In genomic region chr12:29782821-29783772, GRCh38 we compare ENCODE assay signal across 8 cellular contexts. TPM values are rescaled to one million over a fixed set of nuclear protein-coding genes. Genes with fewer than 3 reads are reported as not detected.
DNase-seq lines count a peak whose midpoint lies in the region; ATAC-seq and TF ChIP-seq lines count a peak whose summit lies in the region.

No MANE protein-coding gene starts in this region.

- peak overlapping the region; percentile 95 for H3K4me2 ChIP-seq in mesendoderm (ENCODE audit: low read length)

- H3K23ac ChIP-seq in mesendoderm (ENCODE audit: low read length), result peak overlapping the region; percentile 50

- peak overlapping the region; percentile 89 for H3K56ac ChIP-seq in mesendoderm (ENCODE audit: low read length)

- DNase-seq in GM12865 (ENCODE audit: low read depth) (no peak), NCI-H524 (lab: John Stamatoyannopoulos, UW) (peak; percentile 30 to 50), mesendoderm (peak; percentile 67), tibial nerve (ENCODE audit: low spot score in 2 of 2) (peak; percentile 19 to 21)
- DNase-seq in activated CD4-positive, CD25-positive, alpha-beta regulatory T cell (lab: John Stamatoyannopoulos, UW), result no peak

- H4K5ac ChIP-seq in mesendoderm (ENCODE audit: low read length), result no peak overlapping the region

- no peaks in the 10 kb centered on the region; the same call in 1 of the 2 replicates for H3K9me3 ChIP-seq in HEK293 (ENCODE audit: control insufficient read depth, insufficient read depth, low read depth, low read length)
- H3K9me3 ChIP-seq in duodenal mucosa (ENCODE audit: control insufficient read depth in 1 of 2, low read length in 2 of 2), result no peaks in the 10 kb centered on the region
- peaks cover 0 to 5% (median 0%) of the 10 kb centered on the region in 4 donors for H3K9me3 ChIP-seq in tibial nerve

- ATAC-seq in HG02623 (IDR thresholded peaks at IDR 0.05; ENCODE audit: unreplicated experiment), result no peak

- no CpG with 5 or more reads among the region's 82 CpGs for WGBS in mesendoderm (ENCODE audit: extremely low coverage, insufficient coverage, low lambda C conversion rate)
- 1% methylated on average over 56 to 66 of the region's 82 CpGs for WGBS in tibial nerve, 2 donors

- POLR2A ChIA-PET in HEK293 (lab: Yijun Ruan, JAX), result interaction anchor here (0.5 to 0.9 kb wide), 3 partner anchors 20 to 1013 kb away, joined by 3 to 4 read pairs (median 3); no protein-coding TSS in a partner anchor

- TF ChIP-seq CTCF in GM12865 (IDR thresholded peaks at IDR 0.05; ENCODE audit: insufficient read depth, low read depth, low read length, missing control alignments) (no peak), HEK293 (tag by site-specific recombination; IDR thresholded peaks at IDR 0.05) (peak; percentile 27; the same call in 1 of the 2 replicates), tibial nerve (IDR thresholded peaks at IDR 0.05) (no peak)

- H3K4me1 ChIP-seq in HEK293 (ENCODE audit: control insufficient read depth, insufficient read depth, low read length) (peaks cover 4% of the 10 kb centered on the region), duodenal mucosa (ENCODE audit: control insufficient read depth in 1 of 2, insufficient read depth in 2 of 2, low read length in 2 of 2) (no peaks in the 10 kb centered on the region), mesendoderm (ENCODE audit: control insufficient read depth, low read depth, low read length) (no peaks in the 10 kb centered on the region), tibial nerve (peaks cover 0 to 35% (median 1%) of the 10 kb centered on the region in 4 donors)

- H4K8ac ChIP-seq in mesendoderm (ENCODE audit: low read depth, low read length), result no peak overlapping the region

- H2AK5ac ChIP-seq in mesendoderm (ENCODE audit: low read length), result no peak overlapping the region

- peaks cover 9% of the 10 kb centered on the region for H3K79me1 ChIP-seq in mesendoderm (ENCODE audit: low read length)

- no peak overlapping the region for H2BK15ac ChIP-seq in mesendoderm (replicated peaks; ENCODE audit: low read depth)

- H3K4me3 ChIP-seq in GM12865 (ENCODE audit: low read depth, low read length), result peak overlapping the region; percentile 10
- peak overlapping the region; percentile 53 for H3K4me3 ChIP-seq in HEK293 (ENCODE audit: low read depth, low read length)
- peak overlapping the region; percentile 60 to 65 for H3K4me3 ChIP-seq in duodenal mucosa (ENCODE audit: low read depth in 1 of 2, low read length in 2 of 2)
- H3K4me3 ChIP-seq in mesendoderm (ENCODE audit: low read length), result peak overlapping the region; percentile 79
- H3K4me3 ChIP-seq in tibial nerve, result peak overlapping the region; percentile 44 to 90 (median 55)

- H2BK5ac ChIP-seq in mesendoderm (ENCODE audit: low read length), result no peak overlapping the region

- H3K79me2 ChIP-seq in mesendoderm (ENCODE audit: control insufficient read depth, insufficient read depth, low read length), result peaks cover 25% of the 10 kb centered on the region

- H3K4ac ChIP-seq in mesendoderm (ENCODE audit: low read depth, low read length), result peak overlapping the region; percentile 20

- H3K27me3 ChIP-seq in duodenal mucosa (ENCODE audit: control insufficient read depth in 1 of 2, insufficient read depth in 2 of 2, low read length in 2 of 2), result peaks cover 18 to 29% of the 10 kb centered on the region in 2 donors
- no peaks in the 10 kb centered on the region for H3K27me3 ChIP-seq in mesendoderm (ENCODE audit: insufficient read depth, low read length, poor library complexity)
- H3K27me3 ChIP-seq in tibial nerve, result no peaks in the 10 kb centered on the region

- TF ChIP-seq EP300 in tibial nerve (IDR thresholded peaks at IDR 0.05), result peak in 1 of 2 donors; percentile 8

- H3K9ac ChIP-seq in duodenal mucosa (ENCODE audit: low read depth in 1 of 2, low read length in 2 of 2), result peak overlapping the region in 1 of 2 donors; percentile 10
- peak overlapping the region; percentile 75 for H3K9ac ChIP-seq in mesendoderm (ENCODE audit: low read length)

- H3K18ac ChIP-seq in mesendoderm (ENCODE audit: low read length), result peak overlapping the region; percentile 81

- CTCF ChIA-PET in HEK293 (lab: Yijun Ruan, JAX), result interaction anchor here (0.6 to 1.0 kb wide), 2 partner anchors 204 to 230 kb away, joined by 3 read pairs; no protein-coding TSS in a partner anchor

- TF ChIP-seq POLR2A in tibial nerve (IDR thresholded peaks at IDR 0.05), result no peak

- H2BK120ac ChIP-seq in mesendoderm (ENCODE audit: low read depth, low read length), result no peak overlapping the region

- H3K27ac ChIP-seq in HEK293 (ENCODE audit: extremely low read depth, low read depth, low read length) (peak overlapping the region; percentile 88), duodenal mucosa (ENCODE audit: low read depth, low read length) (peak overlapping the region; percentile 20), mesendoderm (ENCODE audit: low read depth, low read length) (peak overlapping the region; percentile 3), tibial nerve (peak overlapping the region; percentile 53 to 91 (median 76))

- no peaks in the 10 kb centered on the region for H3K36me3 ChIP-seq in HEK293 (ENCODE audit: control insufficient read depth in 2 of 2, insufficient read depth in 1 of 2, low read length in 2 of 2)
- no peaks in the 10 kb centered on the region for H3K36me3 ChIP-seq in duodenal mucosa (ENCODE audit: control insufficient read depth in 1 of 2, insufficient read depth in 2 of 2, low read length in 2 of 2)
- H3K36me3 ChIP-seq in mesendoderm (ENCODE audit: control insufficient read depth, insufficient read depth, low read length), result no peaks in the 10 kb centered on the region
- H3K36me3 ChIP-seq in tibial nerve, result no peaks in the 10 kb centered on the region

TF ChIP-seq in HEK293, 187 proteins besides CTCF, POLR2A, EP300 and RAD21 (continues in another document):
- no peak for TF ChIP-seq ZNF677 (tag by site-specific recombination; IDR thresholded peaks at IDR 0.05)
- TF ChIP-seq EGR2 (tag by site-specific recombination; IDR thresholded peaks at IDR 0.05; ENCODE audit: low read depth), result peak; percentile 57; the same call in 1 of the 2 replicates
- TF ChIP-seq, protein P1, sequence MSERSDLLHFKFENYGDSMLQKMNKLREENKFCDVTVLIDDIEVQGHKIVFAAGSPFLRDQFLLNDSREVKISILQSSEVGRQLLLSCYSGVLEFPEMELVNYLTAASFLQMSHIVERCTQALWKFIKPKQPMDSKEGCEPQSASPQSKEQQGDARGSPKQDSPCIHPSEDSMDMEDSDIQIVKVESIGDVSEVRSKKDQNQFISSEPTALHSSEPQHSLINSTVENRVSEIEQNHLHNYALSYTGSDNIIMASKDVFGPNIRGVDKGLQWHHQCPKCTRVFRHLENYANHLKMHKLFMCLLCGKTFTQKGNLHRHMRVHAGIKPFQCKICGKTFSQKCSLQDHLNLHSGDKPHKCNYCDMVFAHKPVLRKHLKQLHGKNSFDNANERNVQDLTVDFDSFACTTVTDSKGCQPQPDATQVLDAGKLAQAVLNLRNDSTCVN (tag by site-specific recombination; optimal IDR thresholded peaks at IDR 0.05), result peak; percentile 69
- peak; percentile 77 for TF ChIP-seq ZNF335 (tag by site-specific recombination; conservative IDR thresholded peaks at IDR 0.05)
- no peak for TF ChIP-seq ZNF112 (tag by site-specific recombination; IDR thresholded peaks at IDR 0.05)
- peak; percentile 62 for TF ChIP-seq ZEB2 (tag by site-specific recombination; IDR thresholded peaks at IDR 0.05)
- no peak for TF ChIP-seq MZF1 (tag by site-specific recombination; IDR thresholded peaks at IDR 0.05; ENCODE audit: borderline replicate concordance)
- no peak for TF ChIP-seq REPIN1 (tag by site-specific recombination; IDR thresholded peaks at IDR 0.05; ENCODE audit: low read depth)
- peak; percentile 47; the same call in 1 of the 2 replicates for TF ChIP-seq SCRT2 (tag by site-specific recombination; IDR thresholded peaks at IDR 0.05)
- TF ChIP-seq ZSCAN30 (tag by site-specific recombination; IDR thresholded peaks at IDR 0.05), result 0 out of 2 replicates have a peak, but pooled peaks have one; percentile 3
- 0 out of 2 replicates have a peak, but pooled peaks have one; percentile 18 for TF ChIP-seq ZNF24 (tag by site-specific recombination; IDR thresholded peaks at IDR 0.05)
- TF ChIP-seq, protein P2, sequence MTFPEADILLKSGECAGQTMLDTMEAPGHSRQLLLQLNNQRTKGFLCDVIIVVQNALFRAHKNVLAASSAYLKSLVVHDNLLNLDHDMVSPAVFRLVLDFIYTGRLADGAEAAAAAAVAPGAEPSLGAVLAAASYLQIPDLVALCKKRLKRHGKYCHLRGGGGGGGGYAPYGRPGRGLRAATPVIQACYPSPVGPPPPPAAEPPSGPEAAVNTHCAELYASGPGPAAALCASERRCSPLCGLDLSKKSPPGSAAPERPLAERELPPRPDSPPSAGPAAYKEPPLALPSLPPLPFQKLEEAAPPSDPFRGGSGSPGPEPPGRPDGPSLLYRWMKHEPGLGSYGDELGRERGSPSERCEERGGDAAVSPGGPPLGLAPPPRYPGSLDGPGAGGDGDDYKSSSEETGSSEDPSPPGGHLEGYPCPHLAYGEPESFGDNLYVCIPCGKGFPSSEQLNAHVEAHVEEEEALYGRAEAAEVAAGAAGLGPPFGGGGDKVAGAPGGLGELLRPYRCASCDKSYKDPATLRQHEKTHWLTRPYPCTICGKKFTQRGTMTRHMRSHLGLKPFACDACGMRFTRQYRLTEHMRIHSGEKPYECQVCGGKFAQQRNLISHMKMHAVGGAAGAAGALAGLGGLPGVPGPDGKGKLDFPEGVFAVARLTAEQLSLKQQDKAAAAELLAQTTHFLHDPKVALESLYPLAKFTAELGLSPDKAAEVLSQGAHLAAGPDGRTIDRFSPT (tag by site-specific recombination; IDR thresholded peaks at IDR 0.05), result peak; percentile 76
- TF ChIP-seq ZNF398 (tag by site-specific recombination; IDR thresholded peaks at IDR 0.05), result peak; percentile 43; the same call in 1 of the 2 replicates
- no peak for TF ChIP-seq ZNF837 (tag by site-specific recombination; IDR thresholded peaks at IDR 0.05)
- peak; percentile 70 for TF ChIP-seq GLIS2 (tag by site-specific recombination; IDR thresholded peaks at IDR 0.05)

RNA-seq across cellular contexts. Expression of gene TMTC1, which starts 0.6 kb away (rescaled TPM):
- 10.2 TPM for polyA plus RNA-seq in mesendoderm (2013, experiment 1 of 2)
- 10.7 TPM for polyA plus RNA-seq in mesendoderm (2013, experiment 2 of 2)
- total RNA-seq in tibial nerve, result 100 to 1,000 TPM; 111 to 207 (median 144) TPM

Comparison
In these comparisons a context has a peak if more than half of its experiments do, and no peak if none do; other contexts are left out.
1. DNase-seq: peak in NCI-H524 (2 of 2), mesendoderm (single experiment) and tibial nerve (2 of 2); none in GM12865 (single experiment) and activated CD4-positive, CD25-positive, alpha-beta regulatory T cell (0 of 4).
2. H3K4me3 ChIP-seq: peak in every context shown above with its lines; median percentile 79 in mesendoderm; 62 in duodenal mucosa; 55 in tibial nerve; 53 in HEK293; 10 in GM12865.
3. H3K27ac ChIP-seq: peak in every context shown above with its lines; median percentile 88 in HEK293; 76 in tibial nerve; 20 in duodenal mucosa; 3 in mesendoderm.